ENCODE assay signal across 22 cellular contexts in genomic region chr6:27267865-27268444, GRCh38. TPM values are rescaled to one million over a fixed set of nuclear protein-coding genes. Genes with fewer than 3 reads are reported as not detected.
DNase-seq lines count a peak whose midpoint lies in the region; ATAC-seq and TF ChIP-seq lines count a peak whose summit lies in the region.
"Had no signal": no experiment of that assay in that cellular context is flagged by ENCODE, and none has a peak within 500 bp of the region (broad histone marks: within the 10 kb centered on the region; RNA-seq: fewer than 3 reads in every experiment).

No MANE protein-coding gene starts in this region.

- H3K36me3 Mint-ChIP-seq in GM23338 (ENCODE audit: low read depth) (no peaks in the 10 kb centered on the region), glutamatergic neuron (ENCODE audit: unreplicated experiment) (no peaks in the 10 kb centered on the region)

- ATAC-seq in GM23338 (peak; percentile 90), upper lobe of right lung (no peak), GM18502 (IDR thresholded peaks at IDR 0.05; ENCODE audit: poor library complexity, unreplicated experiment) (no peak)
- ATAC-seq: HCT116; naive thymus-derived CD4-positive, alpha-beta T cell had no signal

- no peaks in the 10 kb centered on the region for H4K20me1 ChIP-seq in GM23338 (replicated peaks; ENCODE audit: insufficient read depth)

- H3K9me2 ChIP-seq in GM23338 (ENCODE audit: insufficient read depth): no peaks in the 10 kb centered on the region

- peak overlapping the region; percentile 17 for H2BK15ac ChIP-seq in neuronal stem cell (ENCODE audit: low read length)

- no peak overlapping the region for H2BK5ac ChIP-seq in neuronal stem cell (ENCODE audit: low read length)

- no peak overlapping the region for H4K8ac ChIP-seq in neuronal stem cell (ENCODE audit: low read depth, low read length)

- intact Hi-C loops in left ventricle myocardium inferior (cut with micrococcal nuclease) (no loop called here), upper lobe of right lung (cut with DNase I) (no loop called here)

- no peak overlapping the region for H3K27ac Mint-ChIP-seq in GM23338
- H3K27ac Mint-ChIP-seq in glutamatergic neuron (ENCODE audit: unreplicated experiment): no peak overlapping the region
- H3K27ac Mint-ChIP-seq: activated CD4-positive, alpha-beta T cell treated with anti-CD3 and anti-CD28 coated beads, Interleukin-2, amount 10 ng/mL, durations not matched to agents 7 days and 5 days; naive thymus-derived CD4-positive, alpha-beta T cell had no signal

- H3K4me2 ChIP-seq in GM23338 (peak overlapping the region; percentile 80), neuronal stem cell (ENCODE audit: insufficient read depth, low read length, poor library complexity, severe bottlenecking) (peak overlapping the region; percentile 31)

- no peak overlapping the region for H3K9ac ChIP-seq in neuronal stem cell (ENCODE audit: low read depth, low read length, poor library complexity)

- H3K23ac ChIP-seq in neuronal stem cell (ENCODE audit: low read depth, low read length, poor library complexity): no peak overlapping the region

- H3K36me3 ChIP-seq in GM23338 (ENCODE audit: insufficient read depth) (no peaks in the 10 kb centered on the region), neuronal stem cell (replicated peaks in 1 of 2; ENCODE audit: control insufficient read depth in 2 of 2, insufficient read depth in 2 of 2, low read length in 2 of 2) (no peaks in the 10 kb centered on the region), left ventricle myocardium inferior (no peaks in the 10 kb centered on the region), MG63 (no peaks in the 10 kb centered on the region), upper lobe of right lung (no peaks in the 10 kb centered on the region)
- H3K36me3 ChIP-seq: esophagus muscularis mucosa, stomach had no signal

- no peak overlapping the region for H4K91ac ChIP-seq in neuronal stem cell (ENCODE audit: low read depth, low read length, poor library complexity)

- no peak overlapping the region for H3K14ac ChIP-seq in neuronal stem cell (ENCODE audit: low read length)

- peaks cover 44% of the 10 kb centered on the region for H3K27me3 ChIP-seq in GM23338 (ENCODE audit: insufficient read depth)
- H3K27me3 ChIP-seq in neuronal stem cell (ENCODE audit: control insufficient read depth in 3 of 3, insufficient read depth in 3 of 3, low read depth in 1 of 3, low read length in 3 of 3): peaks cover 0 to 11% (median 0%) of the 10 kb centered on the region in 3 experiments
- peaks cover 96% of the 10 kb centered on the region for H3K27me3 ChIP-seq in left ventricle myocardium inferior (ENCODE audit: low read depth)
- no peaks in the 10 kb centered on the region for H3K27me3 ChIP-seq in MG63
- H3K27me3 ChIP-seq in upper lobe of right lung: peaks cover 72% of the 10 kb centered on the region

- H3K4me1 Mint-ChIP-seq in GM23338 (peaks cover 3% of the 10 kb centered on the region; the same call in 1 of the 3 replicates), glutamatergic neuron (ENCODE audit: low read depth, unreplicated experiment) (no peaks in the 10 kb centered on the region)

- H2AK5ac ChIP-seq in neuronal stem cell (ENCODE audit: low read depth, low read length): no peak overlapping the region

- H3K27me3 Mint-ChIP-seq in GM23338 (ENCODE audit: insufficient read depth, low read depth, poor library complexity) (peaks cover 15% of the 10 kb centered on the region), glutamatergic neuron (ENCODE audit: unreplicated experiment) (peaks cover 2% of the 10 kb centered on the region)

- no peaks in the 10 kb centered on the region for H3F3A ChIP-seq in GM23338 (replicated peaks; ENCODE audit: low read depth)

- no CpG with 5 or more reads among the region's 22 CpGs for WGBS in neuronal stem cell (ENCODE audit: extremely low coverage in 2 of 2, insufficient read length in 2 of 2, insufficient replicate concordance in 1 of 2), 2 donors

- H2AFZ ChIP-seq in GM23338: peak overlapping the region; percentile 77; the same call in 1 of the 2 replicates
- H2AFZ ChIP-seq in neuronal stem cell (ENCODE audit: low read length): peak overlapping the region; percentile 40

- no peaks in the 10 kb centered on the region for H3K79me2 ChIP-seq in GM23338 (replicated peaks; ENCODE audit: insufficient read depth)

- H3K4me3 ChIP-seq in GM23338: peak overlapping the region; percentile 58
- peak overlapping the region in 1 of 2 donors; percentile 2 for H3K4me3 ChIP-seq in neuronal stem cell (ENCODE audit: low read length in 2 of 2)
- no peak overlapping the region for H3K4me3 ChIP-seq in left ventricle myocardium inferior
- no peak overlapping the region for H3K4me3 ChIP-seq in MG63
- no peak overlapping the region for H3K4me3 ChIP-seq in upper lobe of right lung
- H3K4me3 ChIP-seq: esophagus muscularis mucosa, stomach had no signal

- H3K27ac ChIP-seq in GM23338 (ENCODE audit: low read depth) (no peak overlapping the region), neuronal stem cell (replicated peaks; ENCODE audit: low read length) (no peak overlapping the region), left ventricle myocardium inferior (replicated peaks) (no peak overlapping the region), upper lobe of right lung (no peak overlapping the region)
- H3K27ac ChIP-seq: esophagus muscularis mucosa, stomach had no signal

- H3K4ac ChIP-seq in neuronal stem cell (ENCODE audit: low read length): no peak overlapping the region

- H3K79me1 ChIP-seq in neuronal stem cell (ENCODE audit: low read depth, low read length): no peaks in the 10 kb centered on the region

- peaks cover 4% of the 10 kb centered on the region for H3K4me1 ChIP-seq in GM23338 (ENCODE audit: insufficient read depth)
- peaks cover 0 to 4% of the 10 kb centered on the region in 2 donors for H3K4me1 ChIP-seq in neuronal stem cell (ENCODE audit: control insufficient read depth in 2 of 2, insufficient read depth in 1 of 2, low read depth in 1 of 2, low read length in 2 of 2)
- H3K4me1 ChIP-seq in left ventricle myocardium inferior: no peaks in the 10 kb centered on the region
- H3K4me1 ChIP-seq in upper lobe of right lung: no peaks in the 10 kb centered on the region
- H3K4me1 ChIP-seq: esophagus muscularis mucosa, stomach had no signal

- H2BK12ac ChIP-seq in neuronal stem cell (ENCODE audit: low read length): no peak overlapping the region

- TF ChIP-seq CTCF in GM23338 (conservative IDR thresholded peaks at IDR 0.05; ENCODE audit: low read depth in 2 of 2) (no peak), glutamatergic neuron (IDR thresholded peaks at IDR 0.05; ENCODE audit: partially characterized antibody, unreplicated experiment) (no peak), left ventricle myocardium inferior (IDR thresholded peaks at IDR 0.05; ENCODE audit: borderline replicate concordance) (no peak), upper lobe of right lung (IDR thresholded peaks at IDR 0.05) (no peak)

- no peak overlapping the region for H3K18ac ChIP-seq in neuronal stem cell (ENCODE audit: low read length)

- H3K9me3 Mint-ChIP-seq in GM23338: no peaks in the 10 kb centered on the region
- no peaks in the 10 kb centered on the region for H3K9me3 Mint-ChIP-seq in glutamatergic neuron (ENCODE audit: unreplicated experiment)
- H3K9me3 Mint-ChIP-seq: activated CD4-positive, alpha-beta T cell treated with anti-CD3 and anti-CD28 coated beads, Interleukin-2, amount 10 ng/mL, durations not matched to agents 7 days and 5 days had no signal

- H3K4me3 Mint-ChIP-seq in GM23338: peak overlapping the region; percentile 74
- peak overlapping the region; percentile 81 for H3K4me3 Mint-ChIP-seq in glutamatergic neuron (ENCODE audit: unreplicated experiment)
- H3K4me3 Mint-ChIP-seq: activated CD4-positive, alpha-beta T cell treated with anti-CD3 and anti-CD28 coated beads, Interleukin-2, amount 10 ng/mL, durations not matched to agents 7 days and 5 days; naive thymus-derived CD4-positive, alpha-beta T cell had no signal

- DNase-seq in GM23338 (ENCODE audit: low spot score) (peak; percentile 73), NCI-H2227 treated with DMSO at 0.1 percent for 48 hours (lab: John Stamatoyannopoulos, UW) (peak; percentile 41), glutamatergic neuron (peak; percentile 32), neuronal stem cell (ENCODE audit: low spot score) (no peak), left ventricle myocardium inferior (no peak), MG63 (no peak), upper lobe of right lung (no peak)
- DNase-seq: activated CD4-positive, alpha-beta T cell treated with anti-CD3 and anti-CD28 coated beads, Interleukin-2, amount 10 ng/mL, durations not matched to agents 7 days and 5 days; AML-193; COR-L47; naive thymus-derived CD4-positive, alpha-beta T cell; NCI-H1694 treated with DMSO at 0.1 percent for 48 hours; small intestine; stimulated activated CD4-positive, alpha-beta T cell treated with anti-CD3 and anti-CD28 coated beads, Interleukin-4, amount 100 ng/mL, for 1 hour; stomach had no signal

- H3K9me3 ChIP-seq in neuronal stem cell (replicated peaks in 1 of 2; ENCODE audit: control insufficient read depth in 2 of 2, insufficient read depth in 1 of 2, low read depth in 1 of 2, low read length in 2 of 2) (no peaks in the 10 kb centered on the region), left ventricle myocardium inferior (replicated peaks) (no peaks in the 10 kb centered on the region), MG63 (no peaks in the 10 kb centered on the region), upper lobe of right lung (no peaks in the 10 kb centered on the region)
- H3K9me3 ChIP-seq: esophagus muscularis mucosa had no signal

- no peak overlapping the region for H2BK120ac ChIP-seq in neuronal stem cell (ENCODE audit: low read depth, low read length)

TF ChIP-seq in GM23338, 12 proteins besides CTCF, POLR2A, EP300 and RAD21:
- TF ChIP-seq STAT1 (IDR thresholded peaks at IDR 0.05; ENCODE audit: unreplicated experiment) (no peak), EZH2 (IDR thresholded peaks at IDR 0.05; ENCODE audit: low read depth, unreplicated experiment) (no peak)
TF ChIP-seq in GM23338: peak in this region for 0.

RNA-seq across cellular contexts. Expression of gene PRSS16, which starts 20.5 kb away (rescaled TPM):
- total RNA-seq in GM23338 (2014; rRNA removed; shearing (Covaris generic)): 11.8 and 13.8 TPM in 2 replicates
- polyA plus RNA-seq in GM23338 (2016; fragmentation: Nextera tagmentation; extraction: Ambion mirVana): 8.7 and 13.8 TPM in 2 replicates
- total RNA-seq in glutamatergic neuron (ENCODE audit: unreplicated experiment) (0.64 TPM), left ventricle myocardium inferior (0.49 TPM), upper lobe of right lung (15.1 TPM)
- polyA plus RNA-seq in neuronal stem cell (2013, experiment 1 of 2): 3.2 TPM
- polyA plus RNA-seq in neuronal stem cell (2013, experiment 2 of 2): 3.0 TPM
- 0.33 TPM in 1 of 2 replicates, not detected in the other for total RNA-seq in MG63 (2014; rRNA removed; shearing (Covaris generic); ENCODE audit: low replicate concordance)
- total RNA-seq: cardiac septum, esophagus muscularis mucosa had no signal

RNA-seq across cellular contexts. Expression of gene POM121L2, which starts 44.1 kb away (rescaled TPM):
- 0.07 TPM in 1 of 2 replicates, not detected in the other for total RNA-seq in GM23338 (2014; rRNA removed; shearing (Covaris generic))
- 0.13 TPM in 1 of 2 replicates, not detected in the other for polyA plus RNA-seq in GM23338 (2016; fragmentation: Nextera tagmentation; extraction: Ambion mirVana)
- total RNA-seq in glutamatergic neuron (ENCODE audit: unreplicated experiment) (not detected), left ventricle myocardium inferior (not detected), upper lobe of right lung (not detected)
- polyA plus RNA-seq in neuronal stem cell (2013, experiment 1 of 2): not detected
- polyA plus RNA-seq in neuronal stem cell (2013, experiment 2 of 2): 0.03 TPM
- not detected in 2 replicates for total RNA-seq in MG63 (2014; rRNA removed; shearing (Covaris generic); ENCODE audit: low replicate concordance)
- total RNA-seq: activated CD4-positive, alpha-beta T cell treated with anti-CD3 and anti-CD28 coated beads, Interleukin-2, amount 10 ng/mL, durations not matched to agents 7 days and 5 days; cardiac septum; Daoy; esophagus muscularis mucosa; naive thymus-derived CD4-positive, alpha-beta T cell; posterior vena cava; stomach; ureter had no signal
- polyA plus RNA-seq: naive thymus-derived CD4-positive, alpha-beta T cell; small intestine; stomach had no signal

Comparison
In these comparisons a context has a peak if more than half of its experiments do, and no peak if none do; other contexts are left out.
1. DNase-seq: peak in GM23338 (single experiment), NCI-H2227 treated with DMSO at 0.1 percent for 48 hours (single experiment) and glutamatergic neuron (single experiment); none in neuronal stem cell (single experiment), left ventricle myocardium inferior (single experiment), MG63 (single experiment) and upper lobe of right lung (single experiment).